ENCODE assay signal across 8 cellular contexts in genomic region chr9:10268500-10269485, GRCh38.
DNase-seq lines count a peak whose midpoint lies in the region; ATAC-seq, FAIRE-seq and TF ChIP-seq lines count a peak whose summit lies in the region.

No MANE protein-coding gene starts in this region.

- no peaks in the 10 kb centered on the region for H3K36me3 ChIP-seq in endothelial cell of umbilical vein (ENCODE audit: control insufficient read depth in 2 of 2, extremely low read depth in 1 of 2, insufficient read depth in 2 of 2, low read length in 2 of 2)

- peak overlapping the region; percentile 18 for H3K9ac ChIP-seq in endothelial cell of umbilical vein (replicated peaks; ENCODE audit: extremely low read depth, insufficient read depth, low read length)

- POLR2A ChIA-PET in GM10248 (lab: Yijun Ruan, JAX) = no interaction called here
- POLR2A ChIA-PET in endothelial cell of umbilical vein (lab: Charles Lee) = no interaction called here

- no peaks in the 10 kb centered on the region for H3K27me3 ChIP-seq in endothelial cell of umbilical vein (ENCODE audit: control insufficient read depth in 2 of 2, insufficient read depth in 2 of 2, low read length in 2 of 2)

- CTCF ChIA-PET in GM10248 (lab: Yijun Ruan, JAX) = interaction anchor here (0.7 to 1.6 kb wide), 7 partner anchors 10 to 205 kb away, joined by 3 to 6 read pairs (median 4); no protein-coding TSS in a partner anchor
- CTCF ChIA-PET in endothelial cell of umbilical vein (lab: Charles Lee) = interaction anchor here (0.5 to 4.0 kb wide), 34 partner anchors 9 to 325 kb away, joined by 3 to 91 read pairs (median 5); no protein-coding TSS in a partner anchor
- CTCF ChIA-PET in activated CD8-positive, alpha-beta memory T cell treated with anti-CD3 and anti-CD28 coated beads, Interleukin-2, amount 10 ng/mL, durations not matched to agents 7 days and 5 days (lab: Charles Lee) = no interaction called here

- dilution Hi-C loops in endothelial cell of umbilical vein (cut with MboI; ENCODE audit: extremely low pct_ligation_motif_present, low sequenced_read_pairs) = no loop called here

- H4K20me1 ChIP-seq in endothelial cell of umbilical vein (replicated peaks; ENCODE audit: control insufficient read depth, extremely low read depth, insufficient read depth, low read length) = no peaks in the 10 kb centered on the region

- no peaks in the 10 kb centered on the region for H3K9me1 ChIP-seq in endothelial cell of umbilical vein (replicated peaks; ENCODE audit: control insufficient read depth, extremely low read depth, insufficient read depth, low read length)

- intact Hi-C loops in endothelial cell of umbilical vein (cut with micrococcal nuclease) = loop anchor here (1.0 to 5.0 kb wide), 4 partner anchors 36 to 609 kb away; no protein-coding TSS in a partner anchor

- peak; percentile 88 for FAIRE-seq in endothelial cell of umbilical vein (lab: Jason Lieb, UNC)

- H3K4me1 ChIP-seq in endothelial cell of umbilical vein (ENCODE audit: control insufficient read depth, extremely low read depth, insufficient read depth, low read length) = peaks cover 23% of the 10 kb centered on the region

- H3K4me1 Mint-ChIP-seq in activated CD8-positive, alpha-beta memory T cell treated with anti-CD3 and anti-CD28 coated beads, Interleukin-2, amount 10 ng/mL, durations not matched to agents 7 days and 5 days = no peaks in the 10 kb centered on the region

- no peaks in the 10 kb centered on the region for H3K27me3 Mint-ChIP-seq in activated CD8-positive, alpha-beta memory T cell treated with anti-CD3 and anti-CD28 coated beads, Interleukin-2, amount 10 ng/mL, durations not matched to agents 7 days and 5 days

- peak overlapping the region; percentile 77 for H2AFZ ChIP-seq in endothelial cell of umbilical vein (ENCODE audit: low read depth, low read length)

- H3K27ac Mint-ChIP-seq in activated CD8-positive, alpha-beta memory T cell treated with anti-CD3 and anti-CD28 coated beads, Interleukin-2, amount 10 ng/mL, durations not matched to agents 7 days and 5 days = no peak overlapping the region

- TF ChIP-seq POLR2A in endothelial cell of umbilical vein (IDR thresholded peaks at IDR 0.05; ENCODE audit: low read depth, low read length) = no peak

- peaks cover 6% of the 10 kb centered on the region for H3K9me3 Mint-ChIP-seq in activated CD8-positive, alpha-beta memory T cell treated with anti-CD3 and anti-CD28 coated beads, Interleukin-2, amount 10 ng/mL, durations not matched to agents 7 days and 5 days (ENCODE audit: low read depth)

- H3K36me3 Mint-ChIP-seq in activated CD8-positive, alpha-beta memory T cell treated with anti-CD3 and anti-CD28 coated beads, Interleukin-2, amount 10 ng/mL, durations not matched to agents 7 days and 5 days = no peaks in the 10 kb centered on the region

- peak overlapping the region; percentile 51 for H3K27ac ChIP-seq in endothelial cell of umbilical vein (ENCODE audit: insufficient read depth, low read depth, low read length)

- peak; percentile 19 for DNase-seq in GM10248 (ENCODE audit: extremely low spot score)
- peak; percentile 33 for DNase-seq in NCI-H526 treated with DMSO at 0.1 percent for 48 hours (lab: John Stamatoyannopoulos, UW)
- DNase-seq in endothelial cell of umbilical vein (ENCODE audit: low read depth, low spot score) = peak; percentile 84
- DNase-seq in non-pigmented ciliary epithelial cell (ENCODE audit: low read depth) = peak; percentile 15
- DNase-seq in NOMO-1 (lab: John Stamatoyannopoulos, UW; ENCODE audit: unreplicated experiment in 2 of 2) = no peak
- DNase-seq in activated CD8-positive, alpha-beta memory T cell treated with anti-CD3 and anti-CD28 coated beads, Interleukin-2, amount 10 ng/mL, durations not matched to agents 7 days and 5 days = no peak
- DNase-seq in DMS79 (lab: John Stamatoyannopoulos, UW) = no peak

- H3K79me2 ChIP-seq in endothelial cell of umbilical vein (ENCODE audit: control insufficient read depth, insufficient read depth, low read length) = no peaks in the 10 kb centered on the region

- peak overlapping the region; percentile 58 for H3K4me2 ChIP-seq in endothelial cell of umbilical vein (ENCODE audit: insufficient read depth, low read length)

- peak; percentile 65 for ATAC-seq in HG02970 (IDR thresholded peaks at IDR 0.05; ENCODE audit: low FRiP score, unreplicated experiment)
- ATAC-seq in activated CD8-positive, alpha-beta memory T cell treated with anti-CD3 and anti-CD28 coated beads, Interleukin-2, amount 10 ng/mL, durations not matched to agents 7 days and 5 days = no peak

- no peaks in the 10 kb centered on the region for H3K9me3 ChIP-seq in endothelial cell of umbilical vein (replicated peaks; ENCODE audit: control insufficient read depth, insufficient read depth, low read length)

- peak; percentile 30 for TF ChIP-seq CTCF in GM10248 (IDR thresholded peaks at IDR 0.05; ENCODE audit: control extremely low read depth, extremely low read depth, low read depth, missing control alignments)
- TF ChIP-seq CTCF in endothelial cell of umbilical vein (IDR thresholded peaks at IDR 0.05; ENCODE audit: extremely low read depth in 1 of 2, insufficient read depth in 1 of 2, low read depth in 1 of 2, low read length in 2 of 2) = peak; percentile 63 to 65

- BruUV-seq in endothelial cell of umbilical vein (replicated peaks; lab: Mats Ljungman, UMichigan) = no TSS peak

- H3K4me3 ChIP-seq in endothelial cell of umbilical vein (replicated peaks in 1 of 3; ENCODE audit: insufficient read depth in 1 of 3, low read depth in 1 of 3, low read length in 3 of 3) = no peak overlapping the region

- H3K4me3 Mint-ChIP-seq in activated CD8-positive, alpha-beta memory T cell treated with anti-CD3 and anti-CD28 coated beads, Interleukin-2, amount 10 ng/mL, durations not matched to agents 7 days and 5 days = no peak overlapping the region

TF ChIP-seq in endothelial cell of umbilical vein, 7 proteins besides CTCF, POLR2A, EP300 and RAD21:
- TF ChIP-seq JUN (IDR thresholded peaks at IDR 0.05; ENCODE audit: borderline replicate concordance, insufficient read depth, insufficient read length, low read depth) = no peak
- TF ChIP-seq FOS (IDR thresholded peaks at IDR 0.05; ENCODE audit: borderline replicate concordance, insufficient read depth, low read length) = peak; percentile 24
- no peak for TF ChIP-seq POLR2AphosphoS5 (IDR thresholded peaks at IDR 0.05; ENCODE audit: insufficient read depth, low read depth, low read length)
- TF ChIP-seq EZH2 (IDR thresholded peaks at IDR 0.05; ENCODE audit: borderline replicate concordance, low read depth, low read length, severe bottlenecking) = no peak
- no peak for TF ChIP-seq MAX (IDR thresholded peaks at IDR 0.05; ENCODE audit: insufficient read depth, insufficient read length)
- TF ChIP-seq MYC (IDR thresholded peaks at IDR 0.05; ENCODE audit: low read depth, low read length) = no peak
- no peak for TF ChIP-seq GATA2 (IDR thresholded peaks at IDR 0.05; ENCODE audit: insufficient read depth, insufficient read length, low read depth, low read length)

Comparison
In these comparisons a context has a peak if more than half of its experiments do, and no peak if none do; other contexts are left out.
1. DNase-seq: peak in GM10248 (single experiment), NCI-H526 treated with DMSO at 0.1 percent for 48 hours (single experiment), endothelial cell of umbilical vein (single experiment) and non-pigmented ciliary epithelial cell (single experiment); none in NOMO-1 (0 of 2), activated CD8-positive, alpha-beta memory T cell treated with anti-CD3 and anti-CD28 coated beads, Interleukin-2, amount 10 ng/mL, durations not matched to agents 7 days and 5 days (single experiment) and DMS79 (single experiment).